Comparison of ENCODE assay signal across 1 cellular context in genomic region chr21:17053321-17053720, GRCh38.
TF ChIP-seq lines count a peak whose summit lies in the region.

No MANE protein-coding gene starts in this region.

TF ChIP-seq in WTC11, 78 proteins besides CTCF, POLR2A, EP300 and RAD21 (continued from another document):
- TF ChIP-seq ATF6 (CRISPR knock-in tag; IDR thresholded peaks at IDR 0.05), result no peak
- TF ChIP-seq, protein P1, sequence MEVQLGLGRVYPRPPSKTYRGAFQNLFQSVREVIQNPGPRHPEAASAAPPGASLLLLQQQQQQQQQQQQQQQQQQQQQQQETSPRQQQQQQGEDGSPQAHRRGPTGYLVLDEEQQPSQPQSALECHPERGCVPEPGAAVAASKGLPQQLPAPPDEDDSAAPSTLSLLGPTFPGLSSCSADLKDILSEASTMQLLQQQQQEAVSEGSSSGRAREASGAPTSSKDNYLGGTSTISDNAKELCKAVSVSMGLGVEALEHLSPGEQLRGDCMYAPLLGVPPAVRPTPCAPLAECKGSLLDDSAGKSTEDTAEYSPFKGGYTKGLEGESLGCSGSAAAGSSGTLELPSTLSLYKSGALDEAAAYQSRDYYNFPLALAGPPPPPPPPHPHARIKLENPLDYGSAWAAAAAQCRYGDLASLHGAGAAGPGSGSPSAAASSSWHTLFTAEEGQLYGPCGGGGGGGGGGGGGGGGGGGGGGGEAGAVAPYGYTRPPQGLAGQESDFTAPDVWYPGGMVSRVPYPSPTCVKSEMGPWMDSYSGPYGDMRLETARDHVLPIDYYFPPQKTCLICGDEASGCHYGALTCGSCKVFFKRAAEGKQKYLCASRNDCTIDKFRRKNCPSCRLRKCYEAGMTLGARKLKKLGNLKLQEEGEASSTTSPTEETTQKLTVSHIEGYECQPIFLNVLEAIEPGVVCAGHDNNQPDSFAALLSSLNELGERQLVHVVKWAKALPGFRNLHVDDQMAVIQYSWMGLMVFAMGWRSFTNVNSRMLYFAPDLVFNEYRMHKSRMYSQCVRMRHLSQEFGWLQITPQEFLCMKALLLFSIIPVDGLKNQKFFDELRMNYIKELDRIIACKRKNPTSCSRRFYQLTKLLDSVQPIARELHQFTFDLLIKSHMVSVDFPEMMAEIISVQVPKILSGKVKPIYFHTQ (CRISPR knock-in tag; IDR thresholded peaks at IDR 0.05), result no peak
- TF ChIP-seq NR1H2 (CRISPR knock-in tag; IDR thresholded peaks at IDR 0.05), result no peak
- TF ChIP-seq, protein P2, sequence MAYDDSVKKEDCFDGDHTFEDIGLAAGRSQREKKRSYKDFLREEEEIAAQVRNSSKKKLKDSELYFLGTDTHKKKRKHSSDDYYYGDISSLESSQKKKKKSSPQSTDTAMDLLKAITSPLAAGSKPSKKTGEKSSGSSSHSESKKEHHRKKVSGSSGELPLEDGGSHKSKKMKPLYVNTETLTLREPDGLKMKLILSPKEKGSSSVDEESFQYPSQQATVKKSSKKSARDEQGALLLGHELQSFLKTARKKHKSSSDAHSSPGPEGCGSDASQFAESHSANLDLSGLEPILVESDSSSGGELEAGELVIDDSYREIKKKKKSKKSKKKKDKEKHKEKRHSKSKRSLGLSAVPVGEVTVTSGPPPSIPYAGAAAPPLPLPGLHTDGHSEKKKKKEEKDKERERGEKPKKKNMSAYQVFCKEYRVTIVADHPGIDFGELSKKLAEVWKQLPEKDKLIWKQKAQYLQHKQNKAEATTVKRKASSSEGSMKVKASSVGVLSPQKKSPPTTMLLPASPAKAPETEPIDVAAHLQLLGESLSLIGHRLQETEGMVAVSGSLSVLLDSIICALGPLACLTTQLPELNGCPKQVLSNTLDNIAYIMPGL (CRISPR knock-in tag; IDR thresholded peaks at IDR 0.05), result no peak
- TF ChIP-seq, protein P3, sequence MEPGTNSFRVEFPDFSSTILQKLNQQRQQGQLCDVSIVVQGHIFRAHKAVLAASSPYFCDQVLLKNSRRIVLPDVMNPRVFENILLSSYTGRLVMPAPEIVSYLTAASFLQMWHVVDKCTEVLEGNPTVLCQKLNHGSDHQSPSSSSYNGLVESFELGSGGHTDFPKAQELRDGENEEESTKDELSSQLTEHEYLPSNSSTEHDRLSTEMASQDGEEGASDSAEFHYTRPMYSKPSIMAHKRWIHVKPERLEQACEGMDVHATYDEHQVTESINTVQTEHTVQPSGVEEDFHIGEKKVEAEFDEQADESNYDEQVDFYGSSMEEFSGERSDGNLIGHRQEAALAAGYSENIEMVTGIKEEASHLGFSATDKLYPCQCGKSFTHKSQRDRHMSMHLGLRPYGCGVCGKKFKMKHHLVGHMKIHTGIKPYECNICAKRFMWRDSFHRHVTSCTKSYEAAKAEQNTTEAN (CRISPR knock-in tag; IDR thresholded peaks at IDR 0.05), result no peak
- TF ChIP-seq ATF1 (CRISPR knock-in tag; IDR thresholded peaks at IDR 0.05), result no peak
- TF ChIP-seq PRDM15 (CRISPR knock-in tag; IDR thresholded peaks at IDR 0.05), result no peak
- TF ChIP-seq IRF2 (CRISPR knock-in tag; IDR thresholded peaks at IDR 0.05; ENCODE audit: borderline replicate concordance, low read depth), result no peak
- no peak for TF ChIP-seq ATF2 (CRISPR knock-in tag; IDR thresholded peaks at IDR 0.05; ENCODE audit: borderline replicate concordance, low read depth)
- no peak for TF ChIP-seq ESRRA (CRISPR knock-in tag; IDR thresholded peaks at IDR 0.05; ENCODE audit: borderline replicate concordance)
- no peak for TF ChIP-seq RELA (CRISPR knock-in tag; IDR thresholded peaks at IDR 0.05; ENCODE audit: borderline replicate concordance)
- TF ChIP-seq, protein P4, sequence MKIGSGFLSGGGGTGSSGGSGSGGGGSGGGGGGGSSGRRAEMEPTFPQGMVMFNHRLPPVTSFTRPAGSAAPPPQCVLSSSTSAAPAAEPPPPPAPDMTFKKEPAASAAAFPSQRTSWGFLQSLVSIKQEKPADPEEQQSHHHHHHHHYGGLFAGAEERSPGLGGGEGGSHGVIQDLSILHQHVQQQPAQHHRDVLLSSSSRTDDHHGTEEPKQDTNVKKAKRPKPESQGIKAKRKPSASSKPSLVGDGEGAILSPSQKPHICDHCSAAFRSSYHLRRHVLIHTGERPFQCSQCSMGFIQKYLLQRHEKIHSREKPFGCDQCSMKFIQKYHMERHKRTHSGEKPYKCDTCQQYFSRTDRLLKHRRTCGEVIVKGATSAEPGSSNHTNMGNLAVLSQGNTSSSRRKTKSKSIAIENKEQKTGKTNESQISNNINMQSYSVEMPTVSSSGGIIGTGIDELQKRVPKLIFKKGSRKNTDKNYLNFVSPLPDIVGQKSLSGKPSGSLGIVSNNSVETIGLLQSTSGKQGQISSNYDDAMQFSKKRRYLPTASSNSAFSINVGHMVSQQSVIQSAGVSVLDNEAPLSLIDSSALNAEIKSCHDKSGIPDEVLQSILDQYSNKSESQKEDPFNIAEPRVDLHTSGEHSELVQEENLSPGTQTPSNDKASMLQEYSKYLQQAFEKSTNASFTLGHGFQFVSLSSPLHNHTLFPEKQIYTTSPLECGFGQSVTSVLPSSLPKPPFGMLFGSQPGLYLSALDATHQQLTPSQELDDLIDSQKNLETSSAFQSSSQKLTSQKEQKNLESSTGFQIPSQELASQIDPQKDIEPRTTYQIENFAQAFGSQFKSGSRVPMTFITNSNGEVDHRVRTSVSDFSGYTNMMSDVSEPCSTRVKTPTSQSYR (CRISPR knock-in tag; IDR thresholded peaks at IDR 0.05), result no peak
TF ChIP-seq in WTC11: peak in this region for 0.
